9 cellular contexts compared by ENCODE assay signal in the genomic region with DNA sequence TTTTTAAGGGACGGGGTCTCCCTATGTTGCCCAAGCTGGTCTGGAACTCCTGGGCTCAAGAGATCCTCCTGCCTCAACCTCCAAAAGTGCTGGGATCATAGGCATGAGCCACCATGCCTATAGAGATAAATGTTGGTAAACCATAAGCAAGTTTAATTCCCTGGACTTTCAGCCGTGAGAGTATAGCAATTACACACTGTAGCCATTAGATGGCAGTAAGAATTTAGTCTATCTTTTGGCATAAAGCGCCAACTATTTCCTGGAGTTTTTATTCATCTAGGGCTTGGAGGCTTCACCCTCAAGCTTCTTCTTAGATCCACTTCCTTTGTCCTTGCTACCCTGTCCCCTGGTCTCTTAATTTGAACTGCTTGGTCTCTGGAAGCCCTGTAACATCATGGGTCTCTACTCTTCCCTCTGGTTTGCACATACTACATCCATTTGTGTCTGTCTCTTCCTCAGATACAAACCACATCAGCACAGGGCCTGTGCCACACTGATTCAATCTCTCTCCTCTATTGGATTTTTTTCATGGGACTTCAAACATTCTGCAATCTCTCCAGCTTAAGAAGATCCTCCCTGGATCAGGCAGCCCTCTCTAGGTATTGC. TPM values are rescaled to one million over a fixed set of nuclear protein-coding genes. Genes with fewer than 3 reads are reported as not detected.
DNase-seq lines count a peak whose midpoint lies in the region; ATAC-seq, FAIRE-seq and TF ChIP-seq lines count a peak whose summit lies in the region.
"Had no signal": no experiment of that assay in that cellular context is flagged by ENCODE, and none has a peak within 500 bp of the region (broad histone marks: within the 10 kb centered on the region; RNA-seq: fewer than 3 reads in every experiment).

No MANE protein-coding gene starts in this region.

- ATAC-seq in GM18498 (IDR thresholded peaks at IDR 0.05; ENCODE audit: unreplicated experiment), result peak; percentile 63
- ATAC-seq in HG02798 (IDR thresholded peaks at IDR 0.05; ENCODE audit: poor library complexity, unreplicated experiment), result peak; percentile 71

- H3K4me3 ChIP-seq in BE2C (ENCODE audit: low read depth, low read length) (no peak overlapping the region), prostate gland (no peak overlapping the region), lower leg skin (ENCODE audit: low read depth, poor library complexity, severe bottlenecking) (no peak overlapping the region)

- H3K36me3 ChIP-seq in BE2C (no peaks in the 10 kb centered on the region), prostate gland (no peaks in the 10 kb centered on the region)

- no peaks in the 10 kb centered on the region for H3K27me3 ChIP-seq in BE2C
- H3K27me3 ChIP-seq in prostate gland (replicated peaks; ENCODE audit: insufficient read depth), result no peaks in the 10 kb centered on the region

- intact Hi-C loops in prostate gland (cut with DNase I), result loop anchor here (2.0 kb wide), 1 partner anchor 94 kb away; a partner anchor contains a TSS
- intact Hi-C loops in lower leg skin (cut with DNase I; ENCODE audit: low total_unique reads), result no loop called here

- H3K27ac ChIP-seq in prostate gland, result no peak overlapping the region

- H3K9me3 ChIP-seq in BE2C, result no peaks in the 10 kb centered on the region
- no peaks in the 10 kb centered on the region for H3K9me3 ChIP-seq in prostate gland

- TF ChIP-seq CTCF in BE2C (IDR thresholded peaks at IDR 0.05; ENCODE audit: low read depth, low read length) (peak; percentile 59), prostate gland (IDR thresholded peaks at IDR 0.05) (peak; percentile 23 to 80 (median 56)), lower leg skin (IDR thresholded peaks at IDR 0.05) (no peak)

- H3K4me1 ChIP-seq in BE2C (no peaks in the 10 kb centered on the region), prostate gland (replicated peaks) (no peaks in the 10 kb centered on the region)

- FAIRE-seq in TTC549 (lab: Jason Lieb, UNC), result peak; percentile 71

- DNase-seq in BE2C (no peak), NCI-H1105 treated with DMSO at 0.1 percent for 48 hours (lab: John Stamatoyannopoulos, UW) (peak; percentile 71), foreskin melanocyte (peak; percentile 70), prostate gland (ENCODE audit: low spot score) (no peak), lower leg skin (ENCODE audit: low spot score in 2 of 2) (no peak)

- WGBS in prostate gland, result 17% methylated on average over 3 of the region's 3 CpGs
- 23 to 26% methylated on average over 3 of the region's 3 CpGs for WGBS in lower leg skin, 2 donors

- no peak for TF ChIP-seq POLR2A in prostate gland (IDR thresholded peaks at IDR 0.05)
- TF ChIP-seq POLR2A in lower leg skin (IDR thresholded peaks at IDR 0.05), result no peak

RNA-seq across cellular contexts. Expression of a gene that starts 38.2 kb away (rescaled TPM):
- polyA plus RNA-seq in BE2C (2012; ENCODE audit: insufficient read depth, insufficient read length, low read depth), result not detected
- not detected for total RNA-seq in prostate gland
- under 1 TPM in 3 of 4 donors, not detected in 1; 0.08 to 0.21 (median 0.17) TPM for total RNA-seq in lower leg skin
- total RNA-seq: T-helper 1 cell treated with Interleukin-12 subunit alpha and Interleukin-12 subunit beta and Interleukin-4 antibody, amounts not matched to agents 30 ng/mL and 1 ng/mL, for 36 hours had no signal

RNA-seq across cellular contexts. Expression of a gene that starts 48.7 kb away (rescaled TPM):
- not detected for polyA plus RNA-seq in BE2C (2012; ENCODE audit: insufficient read depth, insufficient read length, low read depth)
- total RNA-seq in prostate gland (not detected), lower leg skin (1 to 10 TPM in 1 of 4 donors, under 1 TPM in 1, not detected in 2; 0.34 to 2.7 TPM)
- total RNA-seq: T-helper 1 cell treated with Interleukin-12 subunit alpha and Interleukin-12 subunit beta and Interleukin-4 antibody, amounts not matched to agents 30 ng/mL and 1 ng/mL, for 36 hours had no signal

Comparison
In these comparisons a context has a peak if more than half of its experiments do, and no peak if none do; other contexts are left out.
1. DNase-seq: peak in NCI-H1105 treated with DMSO at 0.1 percent for 48 hours (single experiment) and foreskin melanocyte (single experiment); none in BE2C (single experiment), prostate gland (single experiment) and lower leg skin (0 of 2).
2. CTCF ChIP-seq: peak in BE2C (single experiment) and prostate gland (4 of 4); none in lower leg skin (0 of 3).